2 cellular contexts compared by ENCODE assay signal in genomic region chr10:23439452-23439919, GRCh38.
TF ChIP-seq lines count a peak whose summit lies in the region.

No MANE protein-coding gene starts in this region.

TF ChIP-seq in K562, 482 proteins besides CTCF, POLR2A, EP300 and RAD21:
- TF ChIP-seq, protein P1, sequence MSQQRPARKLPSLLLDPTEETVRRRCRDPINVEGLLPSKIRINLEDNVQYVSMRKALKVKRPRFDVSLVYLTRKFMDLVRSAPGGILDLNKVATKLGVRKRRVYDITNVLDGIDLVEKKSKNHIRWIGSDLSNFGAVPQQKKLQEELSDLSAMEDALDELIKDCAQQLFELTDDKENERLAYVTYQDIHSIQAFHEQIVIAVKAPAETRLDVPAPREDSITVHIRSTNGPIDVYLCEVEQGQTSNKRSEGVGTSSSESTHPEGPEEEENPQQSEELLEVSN (IDR thresholded peaks at IDR 0.05; ENCODE audit: borderline replicate concordance in 1 of 2, extremely low read depth in 1 of 2, insufficient read depth in 1 of 2, insufficient read length in 1 of 2, low read depth in 1 of 2, low read length in 1 of 2, poor library complexity in 1 of 2, severe bottlenecking in 1 of 2): peak in 1 of 2 experiments; percentile 40
- TF ChIP-seq MYC (IDR thresholded peaks at IDR 0.05; ENCODE audit: low read depth, low read length) (no peak), MYC (CRISPR knock-in tag; IDR thresholded peaks at IDR 0.05; ENCODE audit: borderline replicate concordance, low read depth) (no peak), ZNF318 (IDR thresholded peaks at IDR 0.05; ENCODE audit: borderline replicate concordance in 1 of 2, low read depth in 1 of 2) (no peak), HMGN3 (IDR thresholded peaks at IDR 0.05; ENCODE audit: borderline replicate concordance, extremely low read depth, insufficient read length, low read depth, low read length) (peak; percentile 1), UBTF (IDR thresholded peaks at IDR 0.05; ENCODE audit: borderline replicate concordance in 1 of 2, low read depth in 2 of 2, low read length in 2 of 2) (peak in 1 of 2 experiments; percentile 83; a peak in 1 of 4 replicates), GABPA (tag; conservative IDR thresholded peaks at IDR 0.05; ENCODE audit: low read depth) (0 out of 2 replicates have a peak, but pooled peaks have one; percentile 21), RBBP5 (IDR thresholded peaks at IDR 0.05; ENCODE audit: borderline replicate concordance, insufficient read depth, low read length, poor library complexity, severe bottlenecking) (peak; percentile 57)
- TF ChIP-seq, protein P2, sequence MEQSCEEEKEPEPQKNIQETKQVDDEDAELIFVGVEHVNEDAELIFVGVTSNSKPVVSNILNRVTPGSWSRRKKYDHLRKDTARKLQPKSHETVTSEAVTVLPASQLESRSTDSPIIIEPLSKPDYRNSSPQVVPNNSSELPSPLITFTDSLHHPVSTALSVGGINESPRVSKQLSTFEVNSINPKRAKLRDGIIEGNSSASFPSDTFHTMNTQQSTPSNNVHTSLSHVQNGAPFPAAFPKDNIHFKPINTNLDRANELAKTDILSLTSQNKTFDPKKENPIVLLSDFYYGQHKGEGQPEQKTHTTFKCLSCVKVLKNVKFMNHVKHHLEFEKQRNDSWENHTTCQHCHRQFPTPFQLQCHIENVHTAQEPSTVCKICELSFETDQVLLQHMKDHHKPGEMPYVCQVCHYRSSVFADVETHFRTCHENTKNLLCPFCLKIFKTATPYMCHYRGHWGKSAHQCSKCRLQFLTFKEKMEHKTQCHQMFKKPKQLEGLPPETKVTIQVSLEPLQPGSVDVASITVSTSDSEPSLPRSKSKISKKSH (CRISPR knock-in tag; IDR thresholded peaks at IDR 0.05): no peak

TF ChIP-seq in liver, 16 proteins besides CTCF, POLR2A, EP300 and RAD21 (continued from another document):
- TF ChIP-seq, protein P3, sequence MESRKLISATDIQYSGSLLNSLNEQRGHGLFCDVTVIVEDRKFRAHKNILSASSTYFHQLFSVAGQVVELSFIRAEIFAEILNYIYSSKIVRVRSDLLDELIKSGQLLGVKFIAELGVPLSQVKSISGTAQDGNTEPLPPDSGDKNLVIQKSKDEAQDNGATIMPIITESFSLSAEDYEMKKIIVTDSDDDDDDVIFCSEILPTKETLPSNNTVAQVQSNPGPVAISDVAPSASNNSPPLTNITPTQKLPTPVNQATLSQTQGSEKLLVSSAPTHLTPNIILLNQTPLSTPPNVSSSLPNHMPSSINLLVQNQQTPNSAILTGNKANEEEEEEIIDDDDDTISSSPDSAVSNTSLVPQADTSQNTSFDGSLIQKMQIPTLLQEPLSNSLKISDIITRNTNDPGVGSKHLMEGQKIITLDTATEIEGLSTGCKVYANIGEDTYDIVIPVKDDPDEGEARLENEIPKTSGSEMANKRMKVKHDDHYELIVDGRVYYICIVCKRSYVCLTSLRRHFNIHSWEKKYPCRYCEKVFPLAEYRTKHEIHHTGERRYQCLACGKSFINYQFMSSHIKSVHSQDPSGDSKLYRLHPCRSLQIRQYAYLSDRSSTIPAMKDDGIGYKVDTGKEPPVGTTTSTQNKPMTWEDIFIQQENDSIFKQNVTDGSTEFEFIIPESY (IDR thresholded peaks at IDR 0.05): no peak
